In genomic region chr2:15714609-15715008, GRCh38 we compare ENCODE assay signal across 21 cellular contexts.
"Had no signal": no experiment of that assay in that cellular context is flagged by ENCODE, and none has a peak within 500 bp of the region (broad histone marks: within the 10 kb centered on the region; RNA-seq: fewer than 3 reads in every experiment).

No MANE protein-coding gene starts in this region.

- H3K27me3 ChIP-seq: colonic mucosa, gastrocnemius medialis, left lung, sigmoid colon, testis, tibial artery had no signal

- ATAC-seq: gastrocnemius medialis; left cardiac atrium; left lung; naive thymus-derived CD8-positive, alpha-beta T cell; right cardiac atrium; stimulated activated memory B cell treated with anti-CD40 and anti-IgM and Interleukin-4, amounts not matched to agents 10 μg/mL and 1 μg/mL and 100 μg/mL, for 72 hours; stimulated activated naive CD8-positive, alpha-beta T cell treated with anti-CD3 and anti-CD28 coated beads, Interleukin-15, Interleukin-2, amounts not matched to agents 100 U/mL and 50 U/mL, for 24 hours had no signal

- FAIRE-seq: kidney had no signal

- DNase-seq: colonic mucosa; effector CD8-positive, alpha-beta T cell; endodermal cell; erythroblast; gastrocnemius medialis; head of caudate nucleus; kidney; left cardiac atrium; naive thymus-derived CD8-positive, alpha-beta T cell; nephron progenitor cell; nucleus accumbens; right cardiac atrium; sigmoid colon; stimulated activated CD4-positive, alpha-beta T cell treated with anti-CD3 and anti-CD28 coated beads, Interleukin-4, amount 100 ng/mL, for 4 hours; stimulated activated naive CD8-positive, alpha-beta T cell treated with anti-CD3 and anti-CD28 coated beads, Interleukin-15, Interleukin-2, amounts not matched to agents 100 U/mL and 50 U/mL, for 24 hours; substantia nigra; testis; tibial artery had no signal

- H3K9me3 ChIP-seq: colonic mucosa, gastrocnemius medialis, left lung, prostate gland, sigmoid colon, testis, tibial artery had no signal

- H3K36me3 ChIP-seq: colonic mucosa, gastrocnemius medialis, left lung, prostate gland, sigmoid colon, tibial artery had no signal

- H3K27ac ChIP-seq: colonic mucosa, gastrocnemius medialis, left lung, prostate gland, sigmoid colon, testis, tibial artery had no signal

- H3K4me1 ChIP-seq: colonic mucosa, gastrocnemius medialis, left lung, prostate gland, sigmoid colon, testis, tibial artery had no signal

- H3K4me3 ChIP-seq: colonic mucosa, gastrocnemius medialis, left lung, prostate gland, sigmoid colon, testis, tibial artery had no signal
